Comparison of ENCODE assay signal across 1 cellular context in the genomic region with DNA sequence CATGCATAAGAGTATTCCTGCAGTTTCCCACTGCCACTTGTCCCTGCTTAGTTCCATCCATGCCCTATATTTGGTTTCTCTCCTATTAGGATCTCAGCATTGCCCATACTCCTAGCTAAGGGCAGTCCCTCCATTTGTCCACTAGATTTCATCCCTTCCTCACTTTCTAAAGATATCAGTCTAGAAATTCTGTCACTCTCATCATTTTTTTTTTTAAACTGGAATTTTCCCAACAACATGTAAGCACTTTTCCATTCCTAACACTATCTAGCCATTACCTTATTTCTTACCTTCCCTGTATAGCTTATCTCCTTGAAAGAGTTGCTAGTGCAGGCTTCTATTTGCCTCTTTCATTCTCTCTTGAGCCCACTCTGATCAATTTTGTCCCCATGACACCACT.
A peak's percentile ranks its signal among the peaks of the same experiment; 100 is the strongest.
TF ChIP-seq lines count a peak whose summit lies in the region.

No MANE protein-coding gene starts in this region.

TF ChIP-seq in HepG2, 621 proteins besides CTCF, POLR2A, EP300 and RAD21 (continued from another document):
- TF ChIP-seq ZFP90 (CRISPR knock-in tag; IDR thresholded peaks at IDR 0.05; ENCODE audit: borderline replicate concordance) = no peak
- TF ChIP-seq, protein P1, sequence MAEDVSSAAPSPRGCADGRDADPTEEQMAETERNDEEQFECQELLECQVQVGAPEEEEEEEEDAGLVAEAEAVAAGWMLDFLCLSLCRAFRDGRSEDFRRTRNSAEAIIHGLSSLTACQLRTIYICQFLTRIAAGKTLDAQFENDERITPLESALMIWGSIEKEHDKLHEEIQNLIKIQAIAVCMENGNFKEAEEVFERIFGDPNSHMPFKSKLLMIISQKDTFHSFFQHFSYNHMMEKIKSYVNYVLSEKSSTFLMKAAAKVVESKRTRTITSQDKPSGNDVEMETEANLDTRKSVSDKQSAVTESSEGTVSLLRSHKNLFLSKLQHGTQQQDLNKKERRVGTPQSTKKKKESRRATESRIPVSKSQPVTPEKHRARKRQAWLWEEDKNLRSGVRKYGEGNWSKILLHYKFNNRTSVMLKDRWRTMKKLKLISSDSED (CRISPR knock-in tag; IDR thresholded peaks at IDR 0.05) = no peak
- peak; percentile 79 to 81 for TF ChIP-seq MAFK (conservative IDR thresholded peaks at IDR 0.05 in 1 of 2, IDR thresholded peaks at IDR 0.05 in 1 of 2; ENCODE audit: low read length in 2 of 2)
- no peak for TF ChIP-seq SIN3B (IDR thresholded peaks at IDR 0.05; ENCODE audit: low read length)
- no peak for TF ChIP-seq HDAC2 (CRISPR knock-in tag; IDR thresholded peaks at IDR 0.05)
- TF ChIP-seq CBX1 (IDR thresholded peaks at IDR 0.05; ENCODE audit: low read depth) = no peak
